Comparison of ENCODE assay signal across 24 cellular contexts in genomic region chr12:83097656-83098055, GRCh38.
"Had no signal": no experiment of that assay in that cellular context is flagged by ENCODE, and none has a peak within 500 bp of the region (broad histone marks: within the 10 kb centered on the region; RNA-seq: fewer than 3 reads in every experiment).

No MANE protein-coding gene starts in this region.

- H3K36me3 Mint-ChIP-seq: natural killer cell had no signal

- H3K4me3 Mint-ChIP-seq: activated CD8-positive, alpha-beta T cell treated with anti-CD3 and anti-CD28 coated beads for 36 hours; activated T-cell treated with anti-CD3 and anti-CD28 coated beads, Interleukin-2, amount 50 U/mL, for 4 hours; activated T-helper 17 cell treated with anti-CD3 and anti-CD28 coated beads, Interleukin-2, amount 50 U/mL, for 72 hours; endodermal cell; immature natural killer cell; natural killer cell; T-helper 2 cell treated with Interferon-gamma antibody and Interleukin-4, amounts not matched to agents 5 μg/mL and 100 μg/mL, for 36 hours had no signal

- H3K27me3 Mint-ChIP-seq: activated CD8-positive, alpha-beta T cell treated with anti-CD3 and anti-CD28 coated beads for 36 hours; activated T-helper 17 cell treated with anti-CD3 and anti-CD28 coated beads, Interleukin-2, amount 50 U/mL, for 72 hours; progenitor cell of endocrine pancreas had no signal

- H3K27ac Mint-ChIP-seq: activated CD8-positive, alpha-beta T cell treated with anti-CD3 and anti-CD28 coated beads for 36 hours; activated T-helper 17 cell treated with anti-CD3 and anti-CD28 coated beads, Interleukin-2, amount 50 U/mL, for 72 hours; endodermal cell; immature natural killer cell; natural killer cell; progenitor cell of endocrine pancreas; T-helper 2 cell treated with Interferon-gamma antibody and Interleukin-4, amounts not matched to agents 5 μg/mL and 100 μg/mL, for 36 hours had no signal

- ATAC-seq: activated CD8-positive, alpha-beta T cell treated with anti-CD3 and anti-CD28 coated beads for 36 hours; activated T-cell treated with anti-CD3 and anti-CD28 coated beads, Interleukin-2, amount 50 U/mL, for 4 hours; activated T-helper 17 cell treated with anti-CD3 and anti-CD28 coated beads, Interleukin-2, amount 50 U/mL, for 72 hours; esophagus mucosa; heart left ventricle; natural killer cell; right lobe of liver had no signal

- H3K4me1 Mint-ChIP-seq: activated T-helper 17 cell treated with anti-CD3 and anti-CD28 coated beads, Interleukin-2, amount 50 U/mL, for 72 hours; immature natural killer cell; natural killer cell had no signal

- H3K4me1 ChIP-seq: right lobe of liver, uterus had no signal

- H3K27ac ChIP-seq: heart left ventricle, neutrophil, right lobe of liver, thoracic aorta, uterus had no signal

- H3K9me3 Mint-ChIP-seq: endodermal cell; T-helper 2 cell treated with Interferon-gamma antibody and Interleukin-4, amounts not matched to agents 5 μg/mL and 100 μg/mL, for 36 hours had no signal

- H3K27me3 ChIP-seq: heart left ventricle, neutrophil, right lobe of liver, uterus had no signal

- DNase-seq: activated CD4-positive, alpha-beta T cell treated with anti-CD3 and anti-CD28 coated beads for 1 hour; activated CD4-positive, alpha-beta T cell treated with anti-CD3 and anti-CD28 coated beads, Interleukin-2, amount 50 U/mL, for 1 hour; activated CD8-positive, alpha-beta T cell treated with anti-CD3 and anti-CD28 coated beads for 36 hours; activated gamma-delta T cell treated with Interleukin-2 at 50 U/mL for 16 hours; activated naive CD4-positive, alpha-beta T cell treated with anti-CD3 and anti-CD28 coated beads, Interleukin-2, amount 50 U/mL, for 16 hours; activated T-cell treated with anti-CD3 and anti-CD28 coated beads, Interleukin-2, amount 50 U/mL, for 4 hours; amniotic stem cell; endodermal cell; foreskin fibroblast; heart left ventricle; immature natural killer cell; mesenchymal stem cell; natural killer cell; right lobe of liver; stimulated activated CD4-positive, alpha-beta T cell treated with anti-CD3 and anti-CD28 coated beads, Interleukin-2, amount 100 ng/mL, for 48 hours; stimulated activated naive CD4-positive, alpha-beta T cell treated with Interleukin-2 at 50 U/mL for 16 hours; trophoblast cell; uterus had no signal

- H3K36me3 ChIP-seq: heart left ventricle, neutrophil, right lobe of liver, thoracic aorta, uterus had no signal

- H3K4me3 ChIP-seq: heart left ventricle, right lobe of liver, thoracic aorta, uterus had no signal
